Comparison of ENCODE assay signal across 8 cellular contexts in genomic region chr3:129233538-129233937, GRCh38. TPM values are rescaled to one million over a fixed set of nuclear protein-coding genes. Genes with fewer than 3 reads are reported as not detected.
DNase-seq lines count a peak whose midpoint lies in the region; ATAC-seq and TF ChIP-seq lines count a peak whose summit lies in the region.

No MANE protein-coding gene starts in this region.

- H3K27ac ChIP-seq in CD4-positive, CD25-positive, alpha-beta regulatory T cell (ENCODE audit: insufficient read depth, low read length, poor library complexity, severe bottlenecking) = no peak overlapping the region
- H3K27ac ChIP-seq in tibial artery = no peak overlapping the region

- no peaks in the 10 kb centered on the region for H3K9me3 Mint-ChIP-seq in CD4-positive, CD25-positive, alpha-beta regulatory T cell
- H3K9me3 Mint-ChIP-seq in dendritic cell treated with granulocyte-macrophage colony-stimulating factor and Interleukin-4, amounts not matched to agents 40 ng/mL and 50 ng/mL, for 4 days = no peaks in the 10 kb centered on the region

- H3K36me3 ChIP-seq in CD4-positive, CD25-positive, alpha-beta regulatory T cell (ENCODE audit: control insufficient read depth, insufficient read depth, low read length) = no peaks in the 10 kb centered on the region
- H3K36me3 ChIP-seq in tibial artery = no peaks in the 10 kb centered on the region

- no peaks in the 10 kb centered on the region for H3K36me3 Mint-ChIP-seq in CD4-positive, CD25-positive, alpha-beta regulatory T cell
- peaks cover 43% of the 10 kb centered on the region for H3K36me3 Mint-ChIP-seq in dendritic cell treated with granulocyte-macrophage colony-stimulating factor and Interleukin-4, amounts not matched to agents 40 ng/mL and 50 ng/mL, for 4 days (ENCODE audit: low read depth)

- no peaks in the 10 kb centered on the region for H3K9me3 ChIP-seq in CD4-positive, CD25-positive, alpha-beta regulatory T cell (ENCODE audit: control insufficient read depth in 2 of 2, low read length in 2 of 2)
- no peaks in the 10 kb centered on the region for H3K9me3 ChIP-seq in tibial artery

- ATAC-seq in CD4-positive, CD25-positive, alpha-beta regulatory T cell (ENCODE audit: low read depth in 2 of 2) = peak; percentile 55 to 60
- ATAC-seq in GM21360 (IDR thresholded peaks at IDR 0.05; ENCODE audit: unreplicated experiment) (peak; percentile 90), HG03469 (IDR thresholded peaks at IDR 0.05; ENCODE audit: unreplicated experiment) (peak; percentile 90)

- no peak for TF ChIP-seq CTCF in tibial artery (IDR thresholded peaks at IDR 0.05)

- peaks cover 0 to 3% (median 1%) of the 10 kb centered on the region in 4 donors for H3K4me1 Mint-ChIP-seq in CD4-positive, CD25-positive, alpha-beta regulatory T cell
- peaks cover 82% of the 10 kb centered on the region for H3K4me1 Mint-ChIP-seq in dendritic cell treated with granulocyte-macrophage colony-stimulating factor and Interleukin-4, amounts not matched to agents 40 ng/mL and 50 ng/mL, for 4 days (ENCODE audit: low read depth)

- no peaks in the 10 kb centered on the region for H3K4me1 ChIP-seq in CD4-positive, CD25-positive, alpha-beta regulatory T cell (ENCODE audit: control insufficient read depth, insufficient read depth, low read length, poor library complexity, severe bottlenecking)
- no peaks in the 10 kb centered on the region for H3K4me1 ChIP-seq in tibial artery

- peak overlapping the region; percentile 14 to 90 (median 23) for H3K27ac Mint-ChIP-seq in CD4-positive, CD25-positive, alpha-beta regulatory T cell
- peak overlapping the region; percentile 100 for H3K27ac Mint-ChIP-seq in dendritic cell treated with granulocyte-macrophage colony-stimulating factor and Interleukin-4, amounts not matched to agents 40 ng/mL and 50 ng/mL, for 4 days

- no peaks in the 10 kb centered on the region for H3K27me3 Mint-ChIP-seq in CD4-positive, CD25-positive, alpha-beta regulatory T cell
- H3K27me3 Mint-ChIP-seq in dendritic cell treated with granulocyte-macrophage colony-stimulating factor and Interleukin-4, amounts not matched to agents 40 ng/mL and 50 ng/mL, for 4 days = no peaks in the 10 kb centered on the region

- H3K27me3 ChIP-seq in CD4-positive, CD25-positive, alpha-beta regulatory T cell (ENCODE audit: control insufficient read depth, insufficient read depth, low read length) = no peaks in the 10 kb centered on the region
- no peaks in the 10 kb centered on the region for H3K27me3 ChIP-seq in tibial artery

- H3K4me3 ChIP-seq in CD4-positive, CD25-positive, alpha-beta regulatory T cell (ENCODE audit: low read depth, low read length) = no peak overlapping the region
- H3K4me3 ChIP-seq in tibial artery = no peak overlapping the region

- H3K4me3 Mint-ChIP-seq in CD4-positive, CD25-positive, alpha-beta regulatory T cell = no peak overlapping the region
- peak overlapping the region; percentile 49 for H3K4me3 Mint-ChIP-seq in dendritic cell treated with granulocyte-macrophage colony-stimulating factor and Interleukin-4, amounts not matched to agents 40 ng/mL and 50 ng/mL, for 4 days

- intact Hi-C loops in dendritic cell treated with granulocyte-macrophage colony-stimulating factor and Interleukin-4, amounts not matched to agents 40 ng/mL and 50 ng/mL, for 4 days (cut with micrococcal nuclease) = loop anchor here (5.0 kb wide), 1 partner anchor 111 kb away; the partner anchor contains the start of gene RAB43
- intact Hi-C loops in tibial artery (cut with DNase I; ENCODE audit: low total_unique reads) = no loop called here

- DNase-seq in CD4-positive, CD25-positive, alpha-beta regulatory T cell = no peak
- DNase-seq in tibial artery = peak; percentile 75
- DNase-seq in NCI-H187 (lab: John Stamatoyannopoulos, UW) = no peak
- no peak for DNase-seq in NCI-H748 treated with DMSO at 0.1 percent for 48 hours (lab: John Stamatoyannopoulos, UW)
- no peak for DNase-seq in HCEC 1CT

RNA-seq across cellular contexts. Expression of gene COPG1, which starts 15.9 kb away (rescaled TPM):
- 90.4 TPM for total RNA-seq in CD4-positive, CD25-positive, alpha-beta regulatory T cell
- 100 to 1,000 TPM in 1 of 4 donors, 10 to 100 TPM in 3; 67.7 to 105 (median 85.0) TPM for polyA plus RNA-seq in CD4-positive, CD25-positive, alpha-beta regulatory T cell

RNA-seq across cellular contexts. Expression of gene HMCES, which starts 45.1 kb away (rescaled TPM):
- total RNA-seq in CD4-positive, CD25-positive, alpha-beta regulatory T cell = 64.1 TPM
- 100 to 1,000 TPM in 2 of 4 donors, 10 to 100 TPM in 2; 90.9 to 115 (median 100) TPM for polyA plus RNA-seq in CD4-positive, CD25-positive, alpha-beta regulatory T cell

RNA-seq across cellular contexts. Expression of gene CNBP, which starts 49.8 kb away (rescaled TPM):
- total RNA-seq in CD4-positive, CD25-positive, alpha-beta regulatory T cell = 278 TPM
- 1,000 to 10,000 TPM; 1,048 to 1,097 (median 1,094) TPM for polyA plus RNA-seq in CD4-positive, CD25-positive, alpha-beta regulatory T cell

Comparison
In these comparisons a context has a peak if more than half of its experiments do, and no peak if none do; other contexts are left out.
1. DNase-seq: peak in tibial artery (2 of 2); none in CD4-positive, CD25-positive, alpha-beta regulatory T cell (0 of 3), NCI-H187 (0 of 2), NCI-H748 treated with DMSO at 0.1 percent for 48 hours (single experiment) and HCEC 1CT (single experiment).
2. Peak in every context shown above with its lines, with median percentiles within 50 percentile points of each other: ATAC-seq.